In the genomic region with DNA sequence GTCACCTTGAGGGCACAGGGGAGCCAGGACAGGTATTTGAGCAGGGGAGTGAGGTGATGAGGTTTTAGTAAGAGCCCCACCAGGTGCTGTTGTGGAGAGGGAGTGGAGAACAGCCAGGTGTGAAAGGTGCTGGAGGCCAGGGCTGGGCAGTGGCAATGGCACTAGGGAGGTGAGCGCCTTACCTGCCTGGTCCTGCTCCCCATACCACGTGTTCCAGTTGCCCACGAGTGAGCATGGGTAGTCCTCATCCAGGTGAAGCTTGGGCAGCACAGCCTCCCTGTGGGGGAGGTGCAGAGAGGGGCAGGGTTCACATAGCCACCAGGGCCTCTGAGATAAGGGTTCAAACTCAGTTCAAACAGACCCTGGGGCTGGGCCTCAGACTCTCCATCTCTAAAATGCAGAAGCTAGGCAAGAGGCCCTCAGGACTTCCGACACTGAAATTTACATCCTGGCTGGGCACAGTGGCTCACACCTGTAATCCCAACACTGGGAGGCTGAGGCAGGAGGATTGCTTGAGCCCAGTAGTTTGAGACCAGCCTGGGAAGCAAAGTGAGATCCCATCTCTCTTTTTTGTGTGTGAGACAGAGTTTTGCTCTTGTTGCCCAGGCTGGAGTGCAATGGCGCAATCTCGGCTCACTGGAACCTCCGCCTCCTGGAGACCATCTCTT, we compare ENCODE assay signal across 1 cellular context.
TF ChIP-seq lines count a peak whose summit lies in the region.

No MANE protein-coding gene starts in this region.

TF ChIP-seq in HepG2, 621 proteins besides CTCF, POLR2A, EP300 and RAD21 (continued from another document and continues in another):
- TF ChIP-seq, protein P1, sequence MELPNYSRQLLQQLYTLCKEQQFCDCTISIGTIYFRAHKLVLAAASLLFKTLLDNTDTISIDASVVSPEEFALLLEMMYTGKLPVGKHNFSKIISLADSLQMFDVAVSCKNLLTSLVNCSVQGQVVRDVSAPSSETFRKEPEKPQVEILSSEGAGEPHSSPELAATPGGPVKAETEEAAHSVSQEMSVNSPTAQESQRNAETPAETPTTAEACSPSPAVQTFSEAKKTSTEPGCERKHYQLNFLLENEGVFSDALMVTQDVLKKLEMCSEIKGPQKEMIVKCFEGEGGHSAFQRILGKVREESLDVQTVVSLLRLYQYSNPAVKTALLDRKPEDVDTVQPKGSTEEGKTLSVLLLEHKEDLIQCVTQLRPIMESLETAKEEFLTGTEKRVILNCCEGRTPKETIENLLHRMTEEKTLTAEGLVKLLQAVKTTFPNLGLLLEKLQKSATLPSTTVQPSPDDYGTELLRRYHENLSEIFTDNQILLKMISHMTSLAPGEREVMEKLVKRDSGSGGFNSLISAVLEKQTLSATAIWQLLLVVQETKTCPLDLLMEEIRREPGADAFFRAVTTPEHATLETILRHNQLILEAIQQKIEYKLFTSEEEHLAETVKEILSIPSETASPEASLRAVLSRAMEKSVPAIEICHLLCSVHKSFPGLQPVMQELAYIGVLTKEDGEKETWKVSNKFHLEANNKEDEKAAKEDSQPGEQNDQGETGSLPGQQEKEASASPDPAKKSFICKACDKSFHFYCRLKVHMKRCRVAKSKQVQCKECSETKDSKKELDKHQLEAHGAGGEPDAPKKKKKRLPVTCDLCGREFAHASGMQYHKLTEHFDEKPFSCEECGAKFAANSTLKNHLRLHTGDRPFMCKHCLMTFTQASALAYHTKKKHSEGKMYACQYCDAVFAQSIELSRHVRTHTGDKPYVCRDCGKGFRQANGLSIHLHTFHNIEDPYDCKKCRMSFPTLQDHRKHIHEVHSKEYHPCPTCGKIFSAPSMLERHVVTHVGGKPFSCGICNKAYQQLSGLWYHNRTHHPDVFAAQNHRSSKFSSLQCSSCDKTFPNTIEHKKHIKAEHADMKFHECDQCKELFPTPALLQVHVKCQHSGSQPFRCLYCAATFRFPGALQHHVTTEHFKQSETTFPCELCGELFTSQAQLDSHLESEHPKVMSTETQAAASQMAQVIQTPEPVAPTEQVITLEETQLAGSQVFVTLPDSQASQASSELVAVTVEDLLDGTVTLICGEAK (IDR thresholded peaks at IDR 0.05): no peak
- TF ChIP-seq, protein P1 (CRISPR knock-in tag; IDR thresholded peaks at IDR 0.05): no peak
- peak; percentile 54; the same call in 1 of the 2 replicates for TF ChIP-seq BCL6 (CRISPR knock-in tag; IDR thresholded peaks at IDR 0.05)
- no peak for TF ChIP-seq ZNF230 (CRISPR knock-in tag; IDR thresholded peaks at IDR 0.05)
- no peak; the same call in 1 of the 2 replicates for TF ChIP-seq ZNF350 (CRISPR knock-in tag; IDR thresholded peaks at IDR 0.05; ENCODE audit: borderline replicate concordance, low read depth)
- no peak for TF ChIP-seq POLR2G (IDR thresholded peaks at IDR 0.05; ENCODE audit: low read depth, low read length)
- no peak for TF ChIP-seq YY1 (IDR thresholded peaks at IDR 0.05; ENCODE audit: insufficient read depth, insufficient replicate concordance, low read depth, low read length)
- TF ChIP-seq, protein P2, sequence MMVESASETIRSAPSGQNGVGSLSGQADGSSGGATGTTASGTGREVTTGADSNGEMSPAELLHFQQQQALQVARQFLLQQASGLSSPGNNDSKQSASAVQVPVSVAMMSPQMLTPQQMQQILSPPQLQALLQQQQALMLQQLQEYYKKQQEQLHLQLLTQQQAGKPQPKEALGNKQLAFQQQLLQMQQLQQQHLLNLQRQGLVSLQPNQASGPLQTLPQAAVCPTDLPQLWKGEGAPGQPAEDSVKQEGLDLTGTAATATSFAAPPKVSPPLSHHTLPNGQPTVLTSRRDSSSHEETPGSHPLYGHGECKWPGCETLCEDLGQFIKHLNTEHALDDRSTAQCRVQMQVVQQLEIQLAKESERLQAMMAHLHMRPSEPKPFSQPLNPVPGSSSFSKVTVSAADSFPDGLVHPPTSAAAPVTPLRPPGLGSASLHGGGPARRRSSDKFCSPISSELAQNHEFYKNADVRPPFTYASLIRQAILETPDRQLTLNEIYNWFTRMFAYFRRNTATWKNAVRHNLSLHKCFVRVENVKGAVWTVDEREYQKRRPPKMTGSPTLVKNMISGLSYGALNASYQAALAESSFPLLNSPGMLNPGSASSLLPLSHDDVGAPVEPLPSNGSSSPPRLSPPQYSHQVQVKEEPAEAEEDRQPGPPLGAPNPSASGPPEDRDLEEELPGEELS (CRISPR knock-in tag; IDR thresholded peaks at IDR 0.05): peak; percentile 54; the same call in 1 of the 2 replicates
- TF ChIP-seq ZZZ3 (CRISPR knock-in tag; IDR thresholded peaks at IDR 0.05; ENCODE audit: borderline replicate concordance): no peak
- TF ChIP-seq ZNF547 (CRISPR knock-in tag; IDR thresholded peaks at IDR 0.05): no peak; the same call in 1 of the 2 replicates
- no peak for TF ChIP-seq ZNF577 (CRISPR knock-in tag; IDR thresholded peaks at IDR 0.05; ENCODE audit: borderline replicate concordance, low read depth)
- TF ChIP-seq KAT2B (IDR thresholded peaks at IDR 0.05; ENCODE audit: borderline replicate concordance, low read depth, low read length): no peak
- TF ChIP-seq ZSCAN21 (CRISPR knock-in tag; IDR thresholded peaks at IDR 0.05; ENCODE audit: borderline replicate concordance): no peak
- TF ChIP-seq PPARG (CRISPR knock-in tag; conservative IDR thresholded peaks at IDR 0.05): peak; percentile 75
- 0 out of 2 replicates have a peak, but pooled peaks have one; percentile 29 for TF ChIP-seq ETV6 (CRISPR knock-in tag; conservative IDR thresholded peaks at IDR 0.05)
- no peak for TF ChIP-seq PRMT3 (CRISPR knock-in tag; IDR thresholded peaks at IDR 0.05; ENCODE audit: borderline replicate concordance, low read depth)
- peak; percentile 38; the same call in 1 of the 2 replicates for TF ChIP-seq HDAC2 (CRISPR knock-in tag; IDR thresholded peaks at IDR 0.05)
- TF ChIP-seq, protein P3, sequence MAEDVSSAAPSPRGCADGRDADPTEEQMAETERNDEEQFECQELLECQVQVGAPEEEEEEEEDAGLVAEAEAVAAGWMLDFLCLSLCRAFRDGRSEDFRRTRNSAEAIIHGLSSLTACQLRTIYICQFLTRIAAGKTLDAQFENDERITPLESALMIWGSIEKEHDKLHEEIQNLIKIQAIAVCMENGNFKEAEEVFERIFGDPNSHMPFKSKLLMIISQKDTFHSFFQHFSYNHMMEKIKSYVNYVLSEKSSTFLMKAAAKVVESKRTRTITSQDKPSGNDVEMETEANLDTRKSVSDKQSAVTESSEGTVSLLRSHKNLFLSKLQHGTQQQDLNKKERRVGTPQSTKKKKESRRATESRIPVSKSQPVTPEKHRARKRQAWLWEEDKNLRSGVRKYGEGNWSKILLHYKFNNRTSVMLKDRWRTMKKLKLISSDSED (CRISPR knock-in tag; IDR thresholded peaks at IDR 0.05): no peak
- no peak for TF ChIP-seq SALL2 (CRISPR knock-in tag; IDR thresholded peaks at IDR 0.05)
- TF ChIP-seq, protein P4, sequence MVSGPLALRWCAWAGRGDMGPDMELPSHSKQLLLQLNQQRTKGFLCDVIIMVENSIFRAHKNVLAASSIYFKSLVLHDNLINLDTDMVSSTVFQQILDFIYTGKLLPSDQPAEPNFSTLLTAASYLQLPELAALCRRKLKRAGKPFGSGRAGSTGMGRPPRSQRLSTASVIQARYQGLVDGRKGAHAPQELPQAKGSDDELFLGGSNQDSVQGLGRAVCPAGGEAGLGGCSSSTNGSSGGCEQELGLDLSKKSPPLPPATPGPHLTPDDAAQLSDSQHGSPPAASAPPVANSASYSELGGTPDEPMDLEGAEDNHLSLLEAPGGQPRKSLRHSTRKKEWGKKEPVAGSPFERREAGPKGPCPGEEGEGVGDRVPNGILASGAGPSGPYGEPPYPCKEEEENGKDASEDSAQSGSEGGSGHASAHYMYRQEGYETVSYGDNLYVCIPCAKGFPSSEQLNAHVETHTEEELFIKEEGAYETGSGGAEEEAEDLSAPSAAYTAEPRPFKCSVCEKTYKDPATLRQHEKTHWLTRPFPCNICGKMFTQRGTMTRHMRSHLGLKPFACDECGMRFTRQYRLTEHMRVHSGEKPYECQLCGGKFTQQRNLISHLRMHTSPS (CRISPR knock-in tag; IDR thresholded peaks at IDR 0.05; ENCODE audit: low read depth): 0 out of 2 replicates have a peak, but pooled peaks have one; percentile 38
- 0 out of 2 replicates have a peak, but pooled peaks have one; percentile 32 for TF ChIP-seq ZNF225 (CRISPR knock-in tag; IDR thresholded peaks at IDR 0.05)
- TF ChIP-seq, protein P5, sequence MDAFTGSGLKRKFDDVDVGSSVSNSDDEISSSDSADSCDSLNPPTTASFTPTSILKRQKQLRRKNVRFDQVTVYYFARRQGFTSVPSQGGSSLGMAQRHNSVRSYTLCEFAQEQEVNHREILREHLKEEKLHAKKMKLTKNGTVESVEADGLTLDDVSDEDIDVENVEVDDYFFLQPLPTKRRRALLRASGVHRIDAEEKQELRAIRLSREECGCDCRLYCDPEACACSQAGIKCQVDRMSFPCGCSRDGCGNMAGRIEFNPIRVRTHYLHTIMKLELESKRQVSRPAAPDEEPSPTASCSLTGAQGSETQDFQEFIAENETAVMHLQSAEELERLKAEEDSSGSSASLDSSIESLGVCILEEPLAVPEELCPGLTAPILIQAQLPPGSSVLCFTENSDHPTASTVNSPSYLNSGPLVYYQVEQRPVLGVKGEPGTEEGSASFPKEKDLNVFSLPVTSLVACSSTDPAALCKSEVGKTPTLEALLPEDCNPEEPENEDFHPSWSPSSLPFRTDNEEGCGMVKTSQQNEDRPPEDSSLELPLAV (CRISPR knock-in tag; conservative IDR thresholded peaks at IDR 0.05; ENCODE audit: low read depth): no peak
- no peak for TF ChIP-seq ZNF567 (CRISPR knock-in tag; IDR thresholded peaks at IDR 0.05; ENCODE audit: borderline replicate concordance)
- TF ChIP-seq SOX5 (CRISPR knock-in tag; IDR thresholded peaks at IDR 0.05; ENCODE audit: borderline replicate concordance): no peak
- TF ChIP-seq, protein P6, sequence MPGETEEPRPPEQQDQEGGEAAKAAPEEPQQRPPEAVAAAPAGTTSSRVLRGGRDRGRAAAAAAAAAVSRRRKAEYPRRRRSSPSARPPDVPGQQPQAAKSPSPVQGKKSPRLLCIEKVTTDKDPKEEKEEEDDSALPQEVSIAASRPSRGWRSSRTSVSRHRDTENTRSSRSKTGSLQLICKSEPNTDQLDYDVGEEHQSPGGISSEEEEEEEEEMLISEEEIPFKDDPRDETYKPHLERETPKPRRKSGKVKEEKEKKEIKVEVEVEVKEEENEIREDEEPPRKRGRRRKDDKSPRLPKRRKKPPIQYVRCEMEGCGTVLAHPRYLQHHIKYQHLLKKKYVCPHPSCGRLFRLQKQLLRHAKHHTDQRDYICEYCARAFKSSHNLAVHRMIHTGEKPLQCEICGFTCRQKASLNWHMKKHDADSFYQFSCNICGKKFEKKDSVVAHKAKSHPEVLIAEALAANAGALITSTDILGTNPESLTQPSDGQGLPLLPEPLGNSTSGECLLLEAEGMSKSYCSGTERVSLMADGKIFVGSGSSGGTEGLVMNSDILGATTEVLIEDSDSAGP (CRISPR knock-in tag; IDR thresholded peaks at IDR 0.05; ENCODE audit: borderline replicate concordance): peak; percentile 21; the same call in 1 of the 2 replicates
- TF ChIP-seq, protein P7, sequence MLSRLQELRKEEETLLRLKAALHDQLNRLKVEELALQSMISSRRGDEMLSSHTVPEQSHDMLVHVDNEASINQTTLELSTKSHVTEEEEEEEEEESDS (CRISPR knock-in tag; IDR thresholded peaks at IDR 0.05; ENCODE audit: borderline replicate concordance): no peak
- TF ChIP-seq, protein P8, sequence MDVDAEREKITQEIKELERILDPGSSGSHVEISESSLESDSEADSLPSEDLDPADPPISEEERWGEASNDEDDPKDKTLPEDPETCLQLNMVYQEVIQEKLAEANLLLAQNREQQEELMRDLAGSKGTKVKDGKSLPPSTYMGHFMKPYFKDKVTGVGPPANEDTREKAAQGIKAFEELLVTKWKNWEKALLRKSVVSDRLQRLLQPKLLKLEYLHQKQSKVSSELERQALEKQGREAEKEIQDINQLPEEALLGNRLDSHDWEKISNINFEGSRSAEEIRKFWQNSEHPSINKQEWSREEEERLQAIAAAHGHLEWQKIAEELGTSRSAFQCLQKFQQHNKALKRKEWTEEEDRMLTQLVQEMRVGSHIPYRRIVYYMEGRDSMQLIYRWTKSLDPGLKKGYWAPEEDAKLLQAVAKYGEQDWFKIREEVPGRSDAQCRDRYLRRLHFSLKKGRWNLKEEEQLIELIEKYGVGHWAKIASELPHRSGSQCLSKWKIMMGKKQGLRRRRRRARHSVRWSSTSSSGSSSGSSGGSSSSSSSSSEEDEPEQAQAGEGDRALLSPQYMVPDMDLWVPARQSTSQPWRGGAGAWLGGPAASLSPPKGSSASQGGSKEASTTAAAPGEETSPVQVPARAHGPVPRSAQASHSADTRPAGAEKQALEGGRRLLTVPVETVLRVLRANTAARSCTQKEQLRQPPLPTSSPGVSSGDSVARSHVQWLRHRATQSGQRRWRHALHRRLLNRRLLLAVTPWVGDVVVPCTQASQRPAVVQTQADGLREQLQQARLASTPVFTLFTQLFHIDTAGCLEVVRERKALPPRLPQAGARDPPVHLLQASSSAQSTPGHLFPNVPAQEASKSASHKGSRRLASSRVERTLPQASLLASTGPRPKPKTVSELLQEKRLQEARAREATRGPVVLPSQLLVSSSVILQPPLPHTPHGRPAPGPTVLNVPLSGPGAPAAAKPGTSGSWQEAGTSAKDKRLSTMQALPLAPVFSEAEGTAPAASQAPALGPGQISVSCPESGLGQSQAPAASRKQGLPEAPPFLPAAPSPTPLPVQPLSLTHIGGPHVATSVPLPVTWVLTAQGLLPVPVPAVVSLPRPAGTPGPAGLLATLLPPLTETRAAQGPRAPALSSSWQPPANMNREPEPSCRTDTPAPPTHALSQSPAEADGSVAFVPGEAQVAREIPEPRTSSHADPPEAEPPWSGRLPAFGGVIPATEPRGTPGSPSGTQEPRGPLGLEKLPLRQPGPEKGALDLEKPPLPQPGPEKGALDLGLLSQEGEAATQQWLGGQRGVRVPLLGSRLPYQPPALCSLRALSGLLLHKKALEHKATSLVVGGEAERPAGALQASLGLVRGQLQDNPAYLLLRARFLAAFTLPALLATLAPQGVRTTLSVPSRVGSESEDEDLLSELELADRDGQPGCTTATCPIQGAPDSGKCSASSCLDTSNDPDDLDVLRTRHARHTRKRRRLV (CRISPR knock-in tag; IDR thresholded peaks at IDR 0.05): no peak
- 0 out of 2 replicates have a peak, but pooled peaks have one; percentile 7 for TF ChIP-seq NFYB (CRISPR knock-in tag; IDR thresholded peaks at IDR 0.05)
